In genomic region chr1:29239142-29239541, GRCh38 we compare ENCODE assay signal across 10 cellular contexts. TPM values are rescaled to one million over a fixed set of nuclear protein-coding genes. Genes with fewer than 3 reads are reported as not detected.
A peak's percentile ranks its signal among the peaks of the same experiment; 100 is the strongest.
DNase-seq lines count a peak whose midpoint lies in the region; ATAC-seq and TF ChIP-seq lines count a peak whose summit lies in the region.
"Had no signal": no experiment of that assay in that cellular context is flagged by ENCODE, and none has a peak within 500 bp of the region (broad histone marks: within the 10 kb centered on the region; RNA-seq: fewer than 3 reads in every experiment).

No MANE protein-coding gene starts in this region.

- H4K20me1 ChIP-seq in HCT116 (ENCODE audit: insufficient read depth) = no peaks in the 10 kb centered on the region

- BruUV-seq in HCT116 (replicated peaks; lab: Mats Ljungman, UMichigan) = TSS peak; percentile 22

- H2AFZ ChIP-seq in HCT116 (ENCODE audit: low read depth, low read length, poor library complexity, severe bottlenecking) = no peak overlapping the region

- H3K4me1 Mint-ChIP-seq in WTC11 = peaks cover 37% of the 10 kb centered on the region

- TF ChIP-seq POLR2A in HCT116 (IDR thresholded peaks at IDR 0.05; ENCODE audit: borderline replicate concordance, extremely low read depth, insufficient read depth, insufficient read length) = no peak
- TF ChIP-seq POLR2A in thyroid gland (IDR thresholded peaks at IDR 0.05) = no peak
- no peak for TF ChIP-seq POLR2A in Peyer's patch (IDR thresholded peaks at IDR 0.05)

- H3K4me1 ChIP-seq in HCT116 (ENCODE audit: control insufficient read depth in 1 of 2, insufficient read depth in 2 of 2, low read length in 2 of 2) (peaks cover 17 to 31% of the 10 kb centered on the region in 2 experiments), thyroid gland (peaks cover 11 to 16% of the 10 kb centered on the region in 2 donors), Peyer's patch (peaks cover 0 to 24% (median 16%) of the 10 kb centered on the region in 4 donors)
- H3K4me1 ChIP-seq: pancreas had no signal

- RAD21 ChIA-PET in HCT116 (lab: Charles Lee; ENCODE audit: low non-redundant PET in 1 of 2, low total read pairs in 2 of 2, uncharacterized antibody in 2 of 2, unreplicated experiment in 2 of 2) = interaction anchor here in 1 of 2 experiments (0.6 kb wide), 1 partner anchor 610 kb away, joined by 4 read pairs; no protein-coding TSS in a partner anchor

- POLR2A ChIA-PET in HCT116 (lab: Charles Lee) (no interaction called here), WTC11 (lab: Charles Lee) (interaction anchor here (1.6 to 1.9 kb wide), 2 partner anchors 11 to 21 kb away, joined by 9 read pairs; no protein-coding TSS in a partner anchor)

- no peaks in the 10 kb centered on the region for H3K9me3 Mint-ChIP-seq in WTC11

- peak overlapping the region; percentile 84 for H3K4me2 ChIP-seq in HCT116 (ENCODE audit: low read length)

- H3K27me3 ChIP-seq in HCT116 (ENCODE audit: insufficient read depth, low read length) (no peaks in the 10 kb centered on the region), thyroid gland (no peaks in the 10 kb centered on the region), Peyer's patch (peaks cover 0 to 8% of the 10 kb centered on the region in 2 donors)
- H3K27me3 ChIP-seq: pancreas had no signal

- H3K27ac ChIP-seq in HCT116 (ENCODE audit: low read depth, low read length) (peak overlapping the region; percentile 53), thyroid gland (no peak overlapping the region), Peyer's patch (no peak overlapping the region)

- no peaks in the 10 kb centered on the region for H3K9me3 ChIP-seq in HCT116 (ENCODE audit: control insufficient read depth in 1 of 2, insufficient read depth in 1 of 2, low read depth in 1 of 2, low read length in 2 of 2)
- no peaks in the 10 kb centered on the region for H3K9me3 ChIP-seq in thyroid gland
- no peaks in the 10 kb centered on the region for H3K9me3 ChIP-seq in Peyer's patch
- H3K9me3 ChIP-seq: pancreas had no signal

- 46 to 56% methylated on average over 7 of the region's 7 CpGs for WGBS in thyroid gland, 2 donors

- ATAC-seq in HCT116 = no peak
- no peak for ATAC-seq in WTC11
- ATAC-seq in HG03159 (IDR thresholded peaks at IDR 0.05; ENCODE audit: unreplicated experiment) = no peak

- no peak for DNase-seq in HCT116 (ENCODE audit: low read depth, low spot score)
- no peak for DNase-seq in WTC11 (ENCODE audit: low spot score)
- peak; percentile 63 for DNase-seq in kidney tubule cell (ENCODE audit: low spot score)
- peak; percentile 13 to 17 for DNase-seq in thyroid gland
- DNase-seq in NCI-H526 (lab: John Stamatoyannopoulos, UW) = no peak
- DNase-seq in Peyer's patch = no peak
- DNase-seq: central memory CD4-positive, alpha-beta T cell; pancreas; RPMI8226 had no signal

- H3K27ac Mint-ChIP-seq in WTC11 = no peak overlapping the region

- H3K4me3 ChIP-seq in HCT116 (replicated peaks in 1 of 2; ENCODE audit: low read depth in 1 of 2, low read length in 2 of 2) (peak overlapping the region in 1 of 2 experiments; percentile 64; a peak in 2 of 4 replicates), thyroid gland (replicated peaks in 1 of 3) (no peak overlapping the region), Peyer's patch (no peak overlapping the region)

- no peak for TF ChIP-seq RAD21 in HCT116 (IDR thresholded peaks at IDR 0.05; ENCODE audit: low read depth)

- intact Hi-C loops in HCT116 (cut with micrococcal nuclease) = loop anchor here (5.0 to 10.0 kb wide), 7 partner anchors 136 to 1676 kb away; no protein-coding TSS in a partner anchor
- intact Hi-C loops in thyroid gland (cut with DNase I) = loop anchor here (5.0 to 10.0 kb wide), 3 partner anchors 866 to 1466 kb away; no protein-coding TSS in a partner anchor

- H3K36me3 ChIP-seq in HCT116 (ENCODE audit: control insufficient read depth in 1 of 2, insufficient read depth in 2 of 2, low read length in 2 of 2) (no peaks in the 10 kb centered on the region), thyroid gland (no peaks in the 10 kb centered on the region), Peyer's patch (no peaks in the 10 kb centered on the region)
- H3K36me3 ChIP-seq: pancreas had no signal

- peaks cover 17% of the 10 kb centered on the region; the same call in 1 of the 2 replicates for H3K79me2 ChIP-seq in HCT116 (ENCODE audit: insufficient read depth, low read length)

- no peaks in the 10 kb centered on the region for H3K36me3 Mint-ChIP-seq in WTC11

- peaks cover 47% of the 10 kb centered on the region for H3K27me3 Mint-ChIP-seq in WTC11 (ENCODE audit: low read depth)

- peak overlapping the region; percentile 85 for H3K4me3 Mint-ChIP-seq in WTC11

- H3K9ac ChIP-seq in HCT116 (ENCODE audit: low read length) = no peak overlapping the region

- CTCF ChIA-PET in HCT116 (lab: Charles Lee) = interaction anchor here (1.3 kb wide), 1 partner anchor 93 kb away, joined by 3 read pairs; no protein-coding TSS in a partner anchor
- CTCF ChIA-PET in WTC11 (lab: Charles Lee) = interaction anchor here (0.5 to 3.5 kb wide), 16 partner anchors 8 to 443 kb away, joined by 3 to 30 read pairs (median 5); partner anchors contain the start of gene MECR

- TF ChIP-seq CTCF in HCT116 (IDR thresholded peaks at IDR 0.05 in 2 of 3, conservative IDR thresholded peaks at IDR 0.05 in 1 of 3; ENCODE audit: borderline replicate concordance in 1 of 3, insufficient read depth in 1 of 3, low read depth in 2 of 3, low read length in 2 of 3) (no peak), WTC11 (IDR thresholded peaks at IDR 0.05) (no peak), thyroid gland (IDR thresholded peaks at IDR 0.05) (no peak), Peyer's patch (IDR thresholded peaks at IDR 0.05) (no peak)

- H3K9me2 ChIP-seq in HCT116 (ENCODE audit: insufficient read depth) = no peaks in the 10 kb centered on the region

TF ChIP-seq in HCT116, 20 proteins besides CTCF, POLR2A, EP300 and RAD21 (continues in another document):
- TF ChIP-seq SRF (IDR thresholded peaks at IDR 0.05; ENCODE audit: low read depth) (no peak), EZH2phosphoT487 (IDR thresholded peaks at IDR 0.05; ENCODE audit: borderline replicate concordance) (no peak), CEBPB (IDR thresholded peaks at IDR 0.05; ENCODE audit: low read depth) (no peak; the same call in 1 of the 2 replicates), FOSL1 (IDR thresholded peaks at IDR 0.05; ENCODE audit: low read depth) (no peak), ELF1 (IDR thresholded peaks at IDR 0.05; ENCODE audit: borderline replicate concordance, low read depth) (no peak), EGR1 (IDR thresholded peaks at IDR 0.05; ENCODE audit: low read depth) (no peak)
- TF ChIP-seq, protein P1, sequence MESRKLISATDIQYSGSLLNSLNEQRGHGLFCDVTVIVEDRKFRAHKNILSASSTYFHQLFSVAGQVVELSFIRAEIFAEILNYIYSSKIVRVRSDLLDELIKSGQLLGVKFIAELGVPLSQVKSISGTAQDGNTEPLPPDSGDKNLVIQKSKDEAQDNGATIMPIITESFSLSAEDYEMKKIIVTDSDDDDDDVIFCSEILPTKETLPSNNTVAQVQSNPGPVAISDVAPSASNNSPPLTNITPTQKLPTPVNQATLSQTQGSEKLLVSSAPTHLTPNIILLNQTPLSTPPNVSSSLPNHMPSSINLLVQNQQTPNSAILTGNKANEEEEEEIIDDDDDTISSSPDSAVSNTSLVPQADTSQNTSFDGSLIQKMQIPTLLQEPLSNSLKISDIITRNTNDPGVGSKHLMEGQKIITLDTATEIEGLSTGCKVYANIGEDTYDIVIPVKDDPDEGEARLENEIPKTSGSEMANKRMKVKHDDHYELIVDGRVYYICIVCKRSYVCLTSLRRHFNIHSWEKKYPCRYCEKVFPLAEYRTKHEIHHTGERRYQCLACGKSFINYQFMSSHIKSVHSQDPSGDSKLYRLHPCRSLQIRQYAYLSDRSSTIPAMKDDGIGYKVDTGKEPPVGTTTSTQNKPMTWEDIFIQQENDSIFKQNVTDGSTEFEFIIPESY (IDR thresholded peaks at IDR 0.05; ENCODE audit: extremely low read depth, insufficient replicate concordance, low read length) = no peak

TF ChIP-seq in WTC11, 78 proteins besides CTCF, POLR2A, EP300 and RAD21 (continues in another document):
- no peak for TF ChIP-seq ELF4 (CRISPR knock-in tag; IDR thresholded peaks at IDR 0.05; ENCODE audit: low read depth)
- TF ChIP-seq, protein P2, sequence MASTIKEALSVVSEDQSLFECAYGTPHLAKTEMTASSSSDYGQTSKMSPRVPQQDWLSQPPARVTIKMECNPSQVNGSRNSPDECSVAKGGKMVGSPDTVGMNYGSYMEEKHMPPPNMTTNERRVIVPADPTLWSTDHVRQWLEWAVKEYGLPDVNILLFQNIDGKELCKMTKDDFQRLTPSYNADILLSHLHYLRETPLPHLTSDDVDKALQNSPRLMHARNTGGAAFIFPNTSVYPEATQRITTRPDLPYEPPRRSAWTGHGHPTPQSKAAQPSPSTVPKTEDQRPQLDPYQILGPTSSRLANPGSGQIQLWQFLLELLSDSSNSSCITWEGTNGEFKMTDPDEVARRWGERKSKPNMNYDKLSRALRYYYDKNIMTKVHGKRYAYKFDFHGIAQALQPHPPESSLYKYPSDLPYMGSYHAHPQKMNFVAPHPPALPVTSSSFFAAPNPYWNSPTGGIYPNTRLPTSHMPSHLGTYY (CRISPR knock-in tag; IDR thresholded peaks at IDR 0.05) = no peak
- TF ChIP-seq MLX (CRISPR knock-in tag; IDR thresholded peaks at IDR 0.05) = no peak

RNA-seq across cellular contexts. Expression of gene PTPRU, which starts 2.8 kb away (rescaled TPM):
- 40.7 TPM for total RNA-seq in HCT116 (2021; ENCODE audit: unreplicated experiment)
- polyA plus RNA-seq in HCT116 (2012) = 48.2 and 58.7 TPM in 2 replicates
- 60.8 to 75.4 TPM (median 68.2 TPM) in 3 replicates for total RNA-seq in WTC11 (2021)
- total RNA-seq in thyroid gland = 10 to 100 TPM; 12.4 to 30.0 (median 17.9) TPM
- total RNA-seq in Peyer's patch = 1 to 10 TPM in 3 of 4 donors, under 1 TPM in 1; 0.18 to 5.0 (median 4.0) TPM

RNA-seq across cellular contexts. Expression of gene MECR, which starts 8.4 kb away (rescaled TPM):
- total RNA-seq in HCT116 (2021; ENCODE audit: unreplicated experiment) = 42.9 TPM
- 38.4 and 45.7 TPM in 2 replicates for polyA plus RNA-seq in HCT116 (2012)
- 37.6 to 44.2 TPM (median 43.0 TPM) in 3 replicates for total RNA-seq in WTC11 (2021)
- total RNA-seq in thyroid gland = 10 to 100 TPM; 10.2 to 30.9 (median 18.0) TPM
- 10 to 100 TPM in 3 of 4 donors, 1 to 10 TPM in 1; 9.3 to 31.4 (median 19.1) TPM for total RNA-seq in Peyer's patch

RNA-seq across cellular contexts. Expression of gene SRSF4, which starts 57.4 kb away (rescaled TPM):
- total RNA-seq in HCT116 (2021; ENCODE audit: unreplicated experiment) = 69.0 TPM
- polyA plus RNA-seq in HCT116 (2012) = 58.2 and 66.6 TPM in 2 replicates
- 93.8 to 99.9 TPM (median 94.7 TPM) in 3 replicates for total RNA-seq in WTC11 (2021)
- 10 to 100 TPM; 67.1 to 94.7 (median 85.2) TPM for total RNA-seq in thyroid gland
- 100 to 1,000 TPM in 1 of 4 donors, 10 to 100 TPM in 3; 62.7 to 153 (median 88.8) TPM for total RNA-seq in Peyer's patch

Comparison
In these comparisons a context has a peak if more than half of its experiments do, and no peak if none do; other contexts are left out.
1. DNase-seq: peak in kidney tubule cell (single experiment) and thyroid gland (2 of 2); none in HCT116 (single experiment), WTC11 (single experiment), NCI-H526 (0 of 2) and Peyer's patch (0 of 3).